Comparison of ENCODE assay signal across 8 cellular contexts in genomic region chr5:14447958-14448881, GRCh38.
DNase-seq lines count a peak whose midpoint lies in the region; ATAC-seq, FAIRE-seq and TF ChIP-seq lines count a peak whose summit lies in the region.

No MANE protein-coding gene starts in this region.

- H4K91ac ChIP-seq in H9 (ENCODE audit: insufficient read length, low read depth, low read length), result no peak overlapping the region

- H3K4me1 Mint-ChIP-seq in H9, result peaks cover 44 to 47% of the 10 kb centered on the region in 2 experiments

- no peak overlapping the region for H4K8ac ChIP-seq in H9 (replicated peaks; ENCODE audit: insufficient read length, low read depth, low read length)

- H3K14ac ChIP-seq in H9 (ENCODE audit: insufficient read depth, low read length), result no peak overlapping the region

- H3K4ac ChIP-seq in H9 (ENCODE audit: low read depth, low read length), result no peak overlapping the region

- no peak overlapping the region for H3K18ac ChIP-seq in H9 (ENCODE audit: insufficient read length, low read depth, low read length)

- H2AFZ ChIP-seq in H9 (ENCODE audit: low read length), result no peak overlapping the region

- H3K56ac ChIP-seq in H9 (ENCODE audit: insufficient read length, low read depth, low read length), result no peak overlapping the region

- H2BK5ac ChIP-seq in H9 (ENCODE audit: insufficient read length, low read length), result no peak overlapping the region

- H2BK15ac ChIP-seq in H9 (ENCODE audit: low read depth, low read length), result no peak overlapping the region

- no peak overlapping the region for H4K5ac ChIP-seq in H9 (ENCODE audit: insufficient read length, low read depth, low read length)

- H3K79me1 ChIP-seq in H9 (ENCODE audit: insufficient read depth, low read depth, low read length, poor library complexity, severe bottlenecking), result no peaks in the 10 kb centered on the region

- H3K4me2 ChIP-seq in H9 (ENCODE audit: insufficient read depth, insufficient read length, low read length), result no peak overlapping the region

- TF ChIP-seq CTCF in AG10803 (conservative IDR thresholded peaks at IDR 0.05; ENCODE audit: low read length) (no peak), H9 (conservative IDR thresholded peaks at IDR 0.05) (no peak), RWPE2 (IDR thresholded peaks at IDR 0.05; ENCODE audit: poor library complexity, severe bottlenecking) (no peak), kidney (IDR thresholded peaks at IDR 0.05; ENCODE audit: borderline replicate concordance, extremely low read depth, insufficient read depth) (no peak), uterus (IDR thresholded peaks at IDR 0.05) (no peak)

- H3K27ac Mint-ChIP-seq in H9, result peak overlapping the region in 2 of 3 experiments; percentile 53 to 73; a peak in 2 of 7 replicates

- intact Hi-C loops in kidney (cut with DNase I), result no loop called here
- intact Hi-C loops in uterus (cut with DNase I; ENCODE audit: low total_unique reads), result no loop called here

- H3T11ph ChIP-seq in H9 (ENCODE audit: low read length), result no peak overlapping the region

- H3K9me3 ChIP-seq in H9 (ENCODE audit: control insufficient read depth, low read depth, low read length) (no peaks in the 10 kb centered on the region), RWPE2 (ENCODE audit: severe bottlenecking) (no peaks in the 10 kb centered on the region), kidney (ENCODE audit: control insufficient read depth in 1 of 2, low read length in 2 of 2) (no peaks in the 10 kb centered on the region), uterus (no peaks in the 10 kb centered on the region)

- no peak overlapping the region for H2BK120ac ChIP-seq in H9 (ENCODE audit: low read depth, low read length, poor library complexity, severe bottlenecking)

- peak overlapping the region; percentile 7 for H3K4me3 ChIP-seq in AG10803 (ENCODE audit: low read length)
- no peak overlapping the region for H3K4me3 ChIP-seq in RWPE2 (ENCODE audit: severe bottlenecking)
- H3K4me3 ChIP-seq in kidney (ENCODE audit: low read length in 2 of 2), result no peak overlapping the region
- no peak overlapping the region for H3K4me3 ChIP-seq in uterus

- no peak overlapping the region for H3K4me3 Mint-ChIP-seq in H9

- H3K79me2 ChIP-seq in H9 (ENCODE audit: insufficient read depth, low read length), result no peaks in the 10 kb centered on the region

- no peak overlapping the region for H2AK5ac ChIP-seq in H9 (ENCODE audit: insufficient read length, low read length)

- H3K27me3 ChIP-seq in H9 (ENCODE audit: insufficient read depth, low read length), result no peaks in the 10 kb centered on the region
- no peaks in the 10 kb centered on the region for H3K27me3 ChIP-seq in RWPE2 (ENCODE audit: insufficient read depth, poor library complexity, severe bottlenecking)
- no peaks in the 10 kb centered on the region for H3K27me3 ChIP-seq in uterus

- no peak for FAIRE-seq in kidney (lab: Jason Lieb, UNC)

- no peak overlapping the region for H2BK12ac ChIP-seq in H9 (ENCODE audit: insufficient read length, low read depth, low read length)

- TF ChIP-seq POLR2A in uterus (IDR thresholded peaks at IDR 0.05), result no peak

- WGBS in H9 (ENCODE audit: extremely low coverage, insufficient read length, low lambda C conversion rate), result no CpG with 5 or more reads among the region's 17 CpGs

- no peaks in the 10 kb centered on the region for H3K9me3 Mint-ChIP-seq in H9

- H3K36me3 Mint-ChIP-seq in H9 (ENCODE audit: insufficient read depth in 1 of 3, low read depth in 3 of 3), result peaks cover 0 to 9% (median 7%) of the 10 kb centered on the region in 3 experiments; a peak in 5 of 7 replicates

- DNase-seq in AG10803 (ENCODE audit: low read depth) (peak; percentile 73), H9 (no peak), RWPE2 (ENCODE audit: low spot score) (no peak), kidney (peak; percentile 77), uterus (no peak), middle frontal gyrus (ENCODE audit: extremely low spot score, low spot score) (no peak), GM19240 (ENCODE audit: insufficient read length, low spot score) (no peak)

- H2BK20ac ChIP-seq in H9 (ENCODE audit: low read depth, low read length, poor library complexity, severe bottlenecking), result no peak overlapping the region

- H4K20me1 ChIP-seq in H9 (ENCODE audit: control insufficient read depth, insufficient read depth, insufficient read length), result no peaks in the 10 kb centered on the region

- no peaks in the 10 kb centered on the region for H3K27me3 Mint-ChIP-seq in H9 (ENCODE audit: low read depth)

- peaks cover 42% of the 10 kb centered on the region for H3K36me3 ChIP-seq in RWPE2 (ENCODE audit: low read depth)
- H3K36me3 ChIP-seq in kidney (ENCODE audit: control insufficient read depth in 1 of 2, insufficient read depth in 2 of 2, low read length in 2 of 2), result no peaks in the 10 kb centered on the region
- no peaks in the 10 kb centered on the region for H3K36me3 ChIP-seq in uterus

- no peak for ATAC-seq in RWPE2 (ENCODE audit: low read depth)
- no peak for ATAC-seq in HG03135 (IDR thresholded peaks at IDR 0.05; ENCODE audit: unreplicated experiment)

- H3K23me2 ChIP-seq in H9 (ENCODE audit: insufficient read length, low read depth, low read length, poor library complexity, severe bottlenecking), result no peaks in the 10 kb centered on the region

- H3K27ac ChIP-seq in H9 (ENCODE audit: insufficient read length, low read depth, low read length) (no peak overlapping the region), RWPE2 (ENCODE audit: poor library complexity, severe bottlenecking) (peak overlapping the region; percentile 25), kidney (ENCODE audit: low read depth in 2 of 2, low read length in 2 of 2) (peak overlapping the region; percentile 40 to 45), uterus (peak overlapping the region; percentile 85 to 87)

- peaks cover 12% of the 10 kb centered on the region; the same call in 1 of the 2 replicates for H3K4me1 ChIP-seq in H9 (ENCODE audit: insufficient read depth, low read length)
- H3K4me1 ChIP-seq in RWPE2 (ENCODE audit: insufficient read depth, poor library complexity, severe bottlenecking), result peaks cover 19% of the 10 kb centered on the region
- peaks cover 5 to 12% of the 10 kb centered on the region in 2 donors for H3K4me1 ChIP-seq in kidney (ENCODE audit: control insufficient read depth in 1 of 2, insufficient read depth in 1 of 2, low read depth in 1 of 2, low read length in 2 of 2)
- H3K4me1 ChIP-seq in uterus, result peaks cover 9 to 18% of the 10 kb centered on the region in 2 donors

- H3K23ac ChIP-seq in H9 (ENCODE audit: insufficient read length, low read depth, low read length), result no peak overlapping the region

- H3K9ac ChIP-seq in H9 (ENCODE audit: extremely low read depth, insufficient read length, low read length), result no peak overlapping the region
- peak overlapping the region in 1 of 2 donors; percentile 21 for H3K9ac ChIP-seq in kidney (ENCODE audit: low read length in 2 of 2)

Comparison
In these comparisons a context has a peak if more than half of its experiments do, and no peak if none do; other contexts are left out.
1. DNase-seq: peak in AG10803 (single experiment) and kidney (single experiment); none in H9 (single experiment), RWPE2 (single experiment), uterus (0 of 2), middle frontal gyrus (single experiment) and GM19240 (single experiment).